2 cellular contexts compared by ENCODE assay signal in genomic region chr5:57736716-57737115, GRCh38.
TF ChIP-seq lines count a peak whose summit lies in the region.

No MANE protein-coding gene starts in this region.

TF ChIP-seq in HCT116, 20 proteins besides CTCF, POLR2A, EP300 and RAD21:
- no peak for TF ChIP-seq MAX (IDR thresholded peaks at IDR 0.05)
- TF ChIP-seq CEBPB (IDR thresholded peaks at IDR 0.05; ENCODE audit: low read depth), result no peak
- TF ChIP-seq POLR2AphosphoS5 (IDR thresholded peaks at IDR 0.05; ENCODE audit: low read depth, low read length), result no peak
- TF ChIP-seq, protein P1, sequence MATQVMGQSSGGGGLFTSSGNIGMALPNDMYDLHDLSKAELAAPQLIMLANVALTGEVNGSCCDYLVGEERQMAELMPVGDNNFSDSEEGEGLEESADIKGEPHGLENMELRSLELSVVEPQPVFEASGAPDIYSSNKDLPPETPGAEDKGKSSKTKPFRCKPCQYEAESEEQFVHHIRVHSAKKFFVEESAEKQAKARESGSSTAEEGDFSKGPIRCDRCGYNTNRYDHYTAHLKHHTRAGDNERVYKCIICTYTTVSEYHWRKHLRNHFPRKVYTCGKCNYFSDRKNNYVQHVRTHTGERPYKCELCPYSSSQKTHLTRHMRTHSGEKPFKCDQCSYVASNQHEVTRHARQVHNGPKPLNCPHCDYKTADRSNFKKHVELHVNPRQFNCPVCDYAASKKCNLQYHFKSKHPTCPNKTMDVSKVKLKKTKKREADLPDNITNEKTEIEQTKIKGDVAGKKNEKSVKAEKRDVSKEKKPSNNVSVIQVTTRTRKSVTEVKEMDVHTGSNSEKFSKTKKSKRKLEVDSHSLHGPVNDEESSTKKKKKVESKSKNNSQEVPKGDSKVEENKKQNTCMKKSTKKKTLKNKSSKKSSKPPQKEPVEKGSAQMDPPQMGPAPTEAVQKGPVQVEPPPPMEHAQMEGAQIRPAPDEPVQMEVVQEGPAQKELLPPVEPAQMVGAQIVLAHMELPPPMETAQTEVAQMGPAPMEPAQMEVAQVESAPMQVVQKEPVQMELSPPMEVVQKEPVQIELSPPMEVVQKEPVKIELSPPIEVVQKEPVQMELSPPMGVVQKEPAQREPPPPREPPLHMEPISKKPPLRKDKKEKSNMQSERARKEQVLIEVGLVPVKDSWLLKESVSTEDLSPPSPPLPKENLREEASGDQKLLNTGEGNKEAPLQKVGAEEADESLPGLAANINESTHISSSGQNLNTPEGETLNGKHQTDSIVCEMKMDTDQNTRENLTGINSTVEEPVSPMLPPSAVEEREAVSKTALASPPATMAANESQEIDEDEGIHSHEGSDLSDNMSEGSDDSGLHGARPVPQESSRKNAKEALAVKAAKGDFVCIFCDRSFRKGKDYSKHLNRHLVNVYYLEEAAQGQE (IDR thresholded peaks at IDR 0.05; ENCODE audit: low read depth), result no peak
- no peak for TF ChIP-seq SRF (IDR thresholded peaks at IDR 0.05; ENCODE audit: low read depth)
- no peak for TF ChIP-seq JUND (IDR thresholded peaks at IDR 0.05)
- TF ChIP-seq ELF1 (IDR thresholded peaks at IDR 0.05; ENCODE audit: borderline replicate concordance, low read depth), result no peak
- TF ChIP-seq CBX3 (IDR thresholded peaks at IDR 0.05; ENCODE audit: low read depth), result no peak
- no peak for TF ChIP-seq EZH2 (IDR thresholded peaks at IDR 0.05)
- TF ChIP-seq EZH2phosphoT487 (IDR thresholded peaks at IDR 0.05; ENCODE audit: borderline replicate concordance), result no peak
- TF ChIP-seq ATF3 (IDR thresholded peaks at IDR 0.05), result no peak
- TF ChIP-seq, protein P2, sequence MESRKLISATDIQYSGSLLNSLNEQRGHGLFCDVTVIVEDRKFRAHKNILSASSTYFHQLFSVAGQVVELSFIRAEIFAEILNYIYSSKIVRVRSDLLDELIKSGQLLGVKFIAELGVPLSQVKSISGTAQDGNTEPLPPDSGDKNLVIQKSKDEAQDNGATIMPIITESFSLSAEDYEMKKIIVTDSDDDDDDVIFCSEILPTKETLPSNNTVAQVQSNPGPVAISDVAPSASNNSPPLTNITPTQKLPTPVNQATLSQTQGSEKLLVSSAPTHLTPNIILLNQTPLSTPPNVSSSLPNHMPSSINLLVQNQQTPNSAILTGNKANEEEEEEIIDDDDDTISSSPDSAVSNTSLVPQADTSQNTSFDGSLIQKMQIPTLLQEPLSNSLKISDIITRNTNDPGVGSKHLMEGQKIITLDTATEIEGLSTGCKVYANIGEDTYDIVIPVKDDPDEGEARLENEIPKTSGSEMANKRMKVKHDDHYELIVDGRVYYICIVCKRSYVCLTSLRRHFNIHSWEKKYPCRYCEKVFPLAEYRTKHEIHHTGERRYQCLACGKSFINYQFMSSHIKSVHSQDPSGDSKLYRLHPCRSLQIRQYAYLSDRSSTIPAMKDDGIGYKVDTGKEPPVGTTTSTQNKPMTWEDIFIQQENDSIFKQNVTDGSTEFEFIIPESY (IDR thresholded peaks at IDR 0.05; ENCODE audit: extremely low read depth, insufficient replicate concordance, low read length), result no peak
- no peak for TF ChIP-seq TCF7L2 (IDR thresholded peaks at IDR 0.05; ENCODE audit: borderline replicate concordance, extremely low read depth, insufficient read depth, insufficient read length)
- no peak for TF ChIP-seq FOSL1 (IDR thresholded peaks at IDR 0.05; ENCODE audit: low read depth)
- no peak for TF ChIP-seq SP1 (IDR thresholded peaks at IDR 0.05; ENCODE audit: low read depth)
- TF ChIP-seq ZNF274 (IDR thresholded peaks at IDR 0.05; ENCODE audit: low read depth, low read length), result no peak
- no peak for TF ChIP-seq YY1 (IDR thresholded peaks at IDR 0.05; ENCODE audit: extremely low read depth, insufficient replicate concordance, low read depth, low read length)
- no peak for TF ChIP-seq ZFX (IDR thresholded peaks at IDR 0.05)
- no peak for TF ChIP-seq EGR1 (IDR thresholded peaks at IDR 0.05; ENCODE audit: low read depth)
TF ChIP-seq in HCT116: peak in this region for 0.

TF ChIP-seq in GM12891, 5 proteins besides CTCF, POLR2A, EP300 and RAD21:
- TF ChIP-seq PAX5 (IDR thresholded peaks at IDR 0.05; ENCODE audit: insufficient read depth, low read length, severe bottlenecking) (no peak), POU2F2 (IDR thresholded peaks at IDR 0.05; ENCODE audit: low read depth, low read length) (no peak), TAF1 (IDR thresholded peaks at IDR 0.05; ENCODE audit: low read depth, low read length) (no peak), SPI1 (IDR thresholded peaks at IDR 0.05; ENCODE audit: low read depth, low read length) (no peak), POLR2AphosphoS5 (IDR thresholded peaks at IDR 0.05; ENCODE audit: low read depth, low read length) (no peak)
